ENCODE assay signal across 17 cellular contexts in genomic region chr7:25368599-25368998, GRCh38.
A peak's percentile ranks its signal among the peaks of the same experiment; 100 is the strongest.
DNase-seq lines count a peak whose midpoint lies in the region; ATAC-seq and TF ChIP-seq lines count a peak whose summit lies in the region.
"Had no signal": no experiment of that assay in that cellular context is flagged by ENCODE, and none has a peak within 500 bp of the region (broad histone marks: within the 10 kb centered on the region; RNA-seq: fewer than 3 reads in every experiment).

No MANE protein-coding gene starts in this region.

- no peak overlapping the region for H3K4me3 Mint-ChIP-seq in stimulated activated naive CD8-positive, alpha-beta T cell treated with anti-CD3 and anti-CD28 coated beads, Interleukin-15, amount 100 ng/mL, for 72 hours
- H3K4me3 Mint-ChIP-seq in brain (no peak overlapping the region), osteocyte (ENCODE audit: unreplicated experiment) (no peak overlapping the region)
- H3K4me3 Mint-ChIP-seq: CD4-positive, alpha-beta memory T cell; HFFc6 had no signal

- intact Hi-C loops in mucosa of descending colon (cut with DNase I, micrococcal nuclease), result no loop called here

- H3K4me1 Mint-ChIP-seq in stimulated activated naive CD8-positive, alpha-beta T cell treated with anti-CD3 and anti-CD28 coated beads, Interleukin-15, amount 100 ng/mL, for 72 hours, result no peaks in the 10 kb centered on the region
- H3K4me1 Mint-ChIP-seq in brain, result peaks cover 18% of the 10 kb centered on the region
- no peaks in the 10 kb centered on the region for H3K4me1 Mint-ChIP-seq in osteocyte (ENCODE audit: unreplicated experiment)
- H3K4me1 Mint-ChIP-seq: CD4-positive, alpha-beta memory T cell had no signal

- no peak for DNase-seq in stimulated activated naive CD8-positive, alpha-beta T cell treated with anti-CD3 and anti-CD28 coated beads, Interleukin-15, amount 100 ng/mL, for 72 hours
- DNase-seq in stimulated activated naive CD8-positive, alpha-beta T cell treated with anti-CD3 and anti-CD28 coated beads, Interleukin-15, Interleukin-2, amounts not matched to agents 100 U/mL and 50 U/mL, for 24 hours, result no peak
- DNase-seq in mucosa of descending colon (no peak), osteocyte (ENCODE audit: extremely low spot score, unreplicated experiment) (no peak)
- DNase-seq: C1 segment of cervical spinal cord; Calu3; CD4-positive, alpha-beta memory T cell; COR-L47; DMS53; DMS79 treated with DMSO at 0.1 percent for 48 hours; GF-D8; GOT3; HFFc6 had no signal

- no peak overlapping the region for H3K27ac Mint-ChIP-seq in stimulated activated naive CD8-positive, alpha-beta T cell treated with anti-CD3 and anti-CD28 coated beads, Interleukin-15, amount 100 ng/mL, for 72 hours
- H3K27ac Mint-ChIP-seq in brain (peak overlapping the region in 3 of 5 experiments; percentile 58 to 96 (median 72)), osteocyte (ENCODE audit: unreplicated experiment) (no peak overlapping the region)
- H3K27ac Mint-ChIP-seq: CD4-positive, alpha-beta memory T cell; HFFc6 had no signal

- H3K4me3 ChIP-seq in mucosa of descending colon, result no peak overlapping the region
- H3K4me3 ChIP-seq: HAP-1 had no signal

- H3K27me3 Mint-ChIP-seq in stimulated activated naive CD8-positive, alpha-beta T cell treated with anti-CD3 and anti-CD28 coated beads, Interleukin-15, amount 100 ng/mL, for 72 hours, result peaks cover 11% of the 10 kb centered on the region
- H3K27me3 Mint-ChIP-seq in brain, result peaks cover 3% of the 10 kb centered on the region
- peaks cover 4% of the 10 kb centered on the region for H3K27me3 Mint-ChIP-seq in osteocyte (ENCODE audit: unreplicated experiment)

- no peaks in the 10 kb centered on the region for H3K4me1 ChIP-seq in mucosa of descending colon (ENCODE audit: low read depth)
- H3K4me1 ChIP-seq: HAP-1 had no signal

- no peaks in the 10 kb centered on the region for H3K36me3 ChIP-seq in mucosa of descending colon (ENCODE audit: low read depth)
- H3K36me3 ChIP-seq: HAP-1 had no signal

- H3K9me3 ChIP-seq in mucosa of descending colon, result peaks cover 17% of the 10 kb centered on the region

- no peak for TF ChIP-seq CTCF in brain (conservative IDR thresholded peaks at IDR 0.05)
- no peak for TF ChIP-seq CTCF in mucosa of descending colon (IDR thresholded peaks at IDR 0.05)
- no peak for TF ChIP-seq CTCF in osteocyte (IDR thresholded peaks at IDR 0.05)

- H3K36me3 Mint-ChIP-seq in brain (peaks cover 12% of the 10 kb centered on the region), osteocyte (ENCODE audit: unreplicated experiment) (no peaks in the 10 kb centered on the region)

- H3K9me3 Mint-ChIP-seq in stimulated activated naive CD8-positive, alpha-beta T cell treated with anti-CD3 and anti-CD28 coated beads, Interleukin-15, amount 100 ng/mL, for 72 hours, result peaks cover 23 to 25% of the 10 kb centered on the region in 2 donors
- H3K9me3 Mint-ChIP-seq in brain (peaks cover 20 to 38% (median 27%) of the 10 kb centered on the region in 5 experiments), osteocyte (ENCODE audit: unreplicated experiment) (peaks cover 17% of the 10 kb centered on the region)

- ATAC-seq in stimulated activated naive CD8-positive, alpha-beta T cell treated with anti-CD3 and anti-CD28 coated beads, Interleukin-15, amount 100 ng/mL, for 72 hours, result peak; percentile 45
- no peak for ATAC-seq in stimulated activated naive CD8-positive, alpha-beta T cell treated with anti-CD3 and anti-CD28 coated beads, Interleukin-15, Interleukin-2, amounts not matched to agents 100 U/mL and 50 U/mL, for 24 hours
- peak; percentile 80 for ATAC-seq in mucosa of descending colon
- no peak for ATAC-seq in GM18861 (IDR thresholded peaks at IDR 0.05; ENCODE audit: unreplicated experiment)
- ATAC-seq in activated CD4-positive, CD25-positive, alpha-beta regulatory T cell treated with anti-CD3 and anti-CD28 coated beads, Interleukin-2, amount 50 U/mL, for 24 hours, result no peak

Comparison
In these comparisons a context has a peak if more than half of its experiments do, and no peak if none do; other contexts are left out.
1. ATAC-seq: peak in stimulated activated naive CD8-positive, alpha-beta T cell treated with anti-CD3 and anti-CD28 coated beads, Interleukin-15, amount 100 ng/mL, for 72 hours (single experiment) and mucosa of descending colon (single experiment); none in stimulated activated naive CD8-positive, alpha-beta T cell treated with anti-CD3 and anti-CD28 coated beads, Interleukin-15, Interleukin-2, amounts not matched to agents 100 U/mL and 50 U/mL, for 24 hours (single experiment), GM18861 (single experiment) and activated CD4-positive, CD25-positive, alpha-beta regulatory T cell treated with anti-CD3 and anti-CD28 coated beads, Interleukin-2, amount 50 U/mL, for 24 hours (0 of 2).
2. H3K27ac Mint-ChIP-seq: peak in brain (3 of 5); none in stimulated activated naive CD8-positive, alpha-beta T cell treated with anti-CD3 and anti-CD28 coated beads, Interleukin-15, amount 100 ng/mL, for 72 hours (0 of 2) and osteocyte (single experiment).